Comparison of ENCODE assay signal across 14 cellular contexts in the genomic region with DNA sequence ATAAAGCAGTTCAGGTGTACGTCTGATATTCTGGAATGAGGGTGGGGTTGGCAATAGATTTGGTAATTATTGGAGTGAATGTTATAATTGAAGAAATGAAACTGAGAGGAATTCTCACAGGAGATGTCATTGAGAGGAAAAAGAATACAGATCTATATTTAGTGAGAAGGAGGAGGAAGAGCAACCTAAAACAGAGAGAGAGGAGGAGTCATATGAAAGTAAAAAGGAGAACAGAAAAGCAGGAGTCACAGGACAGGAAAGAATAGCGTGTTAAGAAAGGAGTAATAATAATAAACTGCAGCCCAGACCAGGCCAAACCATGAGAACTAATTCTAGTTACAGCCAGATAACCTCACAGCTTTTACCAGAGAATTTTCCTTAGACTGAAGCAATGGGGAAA.
DNase-seq lines count a peak whose midpoint lies in the region; ATAC-seq, FAIRE-seq and TF ChIP-seq lines count a peak whose summit lies in the region.
"Had no signal": no experiment of that assay in that cellular context is flagged by ENCODE, and none has a peak within 500 bp of the region (broad histone marks: within the 10 kb centered on the region; RNA-seq: fewer than 3 reads in every experiment).

No MANE protein-coding gene starts in this region.

- ATAC-seq in GM18498 (IDR thresholded peaks at IDR 0.05; ENCODE audit: unreplicated experiment) (peak; percentile 77), GM21381 (IDR thresholded peaks at IDR 0.05; ENCODE audit: unreplicated experiment) (peak; percentile 86), HG03045 (IDR thresholded peaks at IDR 0.05; ENCODE audit: unreplicated experiment) (peak; percentile 69), pancreas (no peak), PC-3 (no peak)
- ATAC-seq: activated CD4-positive, CD25-positive, alpha-beta regulatory T cell treated with anti-CD3 and anti-CD28 coated beads, Interleukin-2, amount 50 U/mL, for 24 hours had no signal

- H3K36me3 Mint-ChIP-seq in CD4-positive, alpha-beta memory T cell = no peaks in the 10 kb centered on the region
- H3K36me3 Mint-ChIP-seq: IgD-negative memory B cell had no signal

- intact Hi-C loops in pancreas (cut with DNase I) = no loop called here
- intact Hi-C loops in PC-3 (cut with micrococcal nuclease) = no loop called here
- intact Hi-C loops in CD4-positive, alpha-beta memory T cell (cut with micrococcal nuclease) = no loop called here

- H3K9me3 Mint-ChIP-seq in CD4-positive, alpha-beta memory T cell = peaks cover 0 to 2% (median 0%) of the 10 kb centered on the region in 8 donors

- H3K9ac ChIP-seq in PC-3 (ENCODE audit: low read length) = no peak overlapping the region

- H4K20me1 ChIP-seq in PC-3 (ENCODE audit: low read length) = no peaks in the 10 kb centered on the region

- H3K27ac Mint-ChIP-seq in CD4-positive, alpha-beta memory T cell = no peak overlapping the region
- H3K27ac Mint-ChIP-seq: IgD-negative memory B cell had no signal

- H3K4me2 ChIP-seq in PC-3 (ENCODE audit: low read length) = no peak overlapping the region

- H3K27ac ChIP-seq in pancreas = no peak overlapping the region
- no peak overlapping the region for H3K27ac ChIP-seq in PC-3 (ENCODE audit: low read length)
- no peak overlapping the region for H3K27ac ChIP-seq in CD4-positive, alpha-beta memory T cell (ENCODE audit: low read depth, low read length)

- H3F3A ChIP-seq in PC-3 (ENCODE audit: low read length, unreplicated experiment) = no peaks in the 10 kb centered on the region

- CTCF ChIA-PET in PC-3 (lab: Charles Lee) = no interaction called here
- CTCF ChIA-PET in CD4-positive, alpha-beta memory T cell (lab: Charles Lee; ENCODE audit: partially characterized antibody) = no interaction called here

- FAIRE-seq in pancreas (lab: Jason Lieb, UNC) = no peak

- H3K4me3 ChIP-seq in pancreas = no peak overlapping the region
- H3K4me3 ChIP-seq in PC-3 (ENCODE audit: low read length) = no peak overlapping the region
- no peak overlapping the region for H3K4me3 ChIP-seq in CD4-positive, alpha-beta memory T cell (ENCODE audit: low read length in 2 of 2)

- no peaks in the 10 kb centered on the region for H3K4me1 Mint-ChIP-seq in CD4-positive, alpha-beta memory T cell
- H3K4me1 Mint-ChIP-seq: IgD-negative memory B cell had no signal

- H3K27me3 Mint-ChIP-seq in CD4-positive, alpha-beta memory T cell = peaks cover 4 to 5% of the 10 kb centered on the region in 2 donors

- 47 to 58% methylated on average over 2 of the region's 2 CpGs for WGBS in pancreas, 2 donors

- POLR2A ChIA-PET in PC-3 (lab: Charles Lee; ENCODE audit: unreplicated experiment) = no interaction called here
- POLR2A ChIA-PET in CD4-positive, alpha-beta memory T cell (lab: Charles Lee; ENCODE audit: partially characterized antibody) = no interaction called here

- no peaks in the 10 kb centered on the region for H3K27me3 ChIP-seq in pancreas
- H3K27me3 ChIP-seq in PC-3 (ENCODE audit: low read length) = peaks cover 90% of the 10 kb centered on the region
- H3K27me3 ChIP-seq in CD4-positive, alpha-beta memory T cell (ENCODE audit: insufficient read depth, low read length) = no peaks in the 10 kb centered on the region
- H3K27me3 ChIP-seq: BE2C had no signal

- no peaks in the 10 kb centered on the region for H3K9me3 ChIP-seq in pancreas
- H3K9me3 ChIP-seq in PC-3 (ENCODE audit: low read length) = no peaks in the 10 kb centered on the region
- no peaks in the 10 kb centered on the region for H3K9me3 ChIP-seq in CD4-positive, alpha-beta memory T cell (ENCODE audit: control insufficient read depth in 1 of 2, low read length in 2 of 2)
- H3K9me3 ChIP-seq: BE2C had no signal

- no peaks in the 10 kb centered on the region for H3K79me2 ChIP-seq in PC-3 (ENCODE audit: low read length)

- no TSS peak for BruUV-seq in PC-3 (replicated peaks; lab: Mats Ljungman, UMichigan)

- DNase-seq in OCI-M1 (lab: John Stamatoyannopoulos, UW) = peak; percentile 18
- no peak for DNase-seq in A172 (ENCODE audit: low spot score)
- DNase-seq in pancreas = no peak
- no peak for DNase-seq in PC-3
- DNase-seq in CD4-positive, alpha-beta memory T cell = no peak
- DNase-seq: amniotic stem cell; BE2C; NCI-H187 treated with DMSO at 0.1 percent for 48 hours; NK-92 treated with Interleukin-12 subunit alpha and Interleukin-12 subunit beta, amount 100 ng/mL, for 24 hours had no signal

- H3K36me3 ChIP-seq in pancreas (no peaks in the 10 kb centered on the region), PC-3 (ENCODE audit: low read depth, low read length) (no peaks in the 10 kb centered on the region)
- no peaks in the 10 kb centered on the region for H3K36me3 ChIP-seq in CD4-positive, alpha-beta memory T cell (ENCODE audit: insufficient read depth, low read length)
- H3K36me3 ChIP-seq: BE2C had no signal

- no peaks in the 10 kb centered on the region for H3K9me2 ChIP-seq in PC-3 (replicated peaks; ENCODE audit: low read length)

- TF ChIP-seq CTCF in pancreas (IDR thresholded peaks at IDR 0.05) (no peak), PC-3 (conservative IDR thresholded peaks at IDR 0.05; ENCODE audit: low read depth, low read length) (no peak)

- H3K4me3 Mint-ChIP-seq in CD4-positive, alpha-beta memory T cell = no peak overlapping the region
- H3K4me3 Mint-ChIP-seq: IgD-negative memory B cell had no signal

- H2AFZ ChIP-seq in PC-3 (ENCODE audit: low read length) = no peak overlapping the region

- H3K4me1 ChIP-seq in pancreas = no peaks in the 10 kb centered on the region
- H3K4me1 ChIP-seq in PC-3 (ENCODE audit: insufficient read depth, low read length) = no peaks in the 10 kb centered on the region
- H3K4me1 ChIP-seq in CD4-positive, alpha-beta memory T cell (ENCODE audit: insufficient read depth, low read length) = no peaks in the 10 kb centered on the region
- H3K4me1 ChIP-seq: BE2C had no signal

Comparison
In these comparisons a context has a peak if more than half of its experiments do, and no peak if none do; other contexts are left out.
1. ATAC-seq: peak in GM18498 (single experiment), GM21381 (single experiment) and HG03045 (single experiment); none in pancreas (0 of 4) and PC-3 (single experiment).